10 cellular contexts compared by ENCODE assay signal in genomic region chr16:75105306-75106061, GRCh38. TPM values are rescaled to one million over a fixed set of nuclear protein-coding genes. Genes with fewer than 3 reads are reported as not detected.
DNase-seq lines count a peak whose midpoint lies in the region; ATAC-seq, FAIRE-seq and TF ChIP-seq lines count a peak whose summit lies in the region.
"Had no signal": no experiment of that assay in that cellular context is flagged by ENCODE, and none has a peak within 500 bp of the region (broad histone marks: within the 10 kb centered on the region; RNA-seq: fewer than 3 reads in every experiment).

No MANE protein-coding gene starts in this region.

- H3K36me3 Mint-ChIP-seq in T-cell = no peaks in the 10 kb centered on the region

- H3K9me2 ChIP-seq in GM23248 (ENCODE audit: insufficient read depth) = no peaks in the 10 kb centered on the region

- 55 to 61% methylated on average over 10 of the region's 10 CpGs for WGBS in GM23248 (ENCODE audit: low coverage in 1 of 2, low lambda C conversion rate in 2 of 2, missing lambda C conversion rate in 2 of 2), 2 experiments
- 29 to 42% methylated on average over 10 of the region's 10 CpGs for WGBS in heart right ventricle, 2 donors
- 53 to 76% methylated on average over 10 of the region's 10 CpGs for WGBS in sigmoid colon, 2 donors

- H3F3A ChIP-seq in GM23248 (ENCODE audit: insufficient read depth) = peaks cover 12% of the 10 kb centered on the region

- H3K4me1 Mint-ChIP-seq in T-cell = peaks cover 37 to 67% (median 50%) of the 10 kb centered on the region in 3 donors

- H3K9ac ChIP-seq in GM23248 = no peak overlapping the region

- FAIRE-seq in H54 (lab: Jason Lieb, UNC) (no peak), HTR-8/SVneo (lab: Jason Lieb, UNC) (no peak)
- FAIRE-seq: astrocyte had no signal

- no peak overlapping the region for H3K4me3 Mint-ChIP-seq in T-cell

- ATAC-seq in T-cell (replicated peaks in 1 of 4) = no peak
- ATAC-seq in heart right ventricle = peak; percentile 12 to 41 (median 33)
- ATAC-seq: Panc1 had no signal

- no peak overlapping the region for H3K4me2 ChIP-seq in GM23248 (ENCODE audit: unreplicated experiment)

- H3K4me3 ChIP-seq in GM23248 (no peak overlapping the region), heart right ventricle (no peak overlapping the region), sigmoid colon (no peak overlapping the region)

- peak; percentile 20 for DNase-seq in GM23248
- peak in 1 of 34 experiments; percentile 24 for DNase-seq in T-cell
- DNase-seq in heart right ventricle = peak; percentile 55 to 66
- peak; percentile 97 for DNase-seq in sigmoid colon
- no peak for DNase-seq in H54 (ENCODE audit: insufficient read length, low spot score)
- no peak for DNase-seq in DMS153 treated with DMSO at 0.1 percent for 48 hours (lab: John Stamatoyannopoulos, UW; ENCODE audit: unreplicated experiment)
- DNase-seq in COLO668 (lab: John Stamatoyannopoulos, UW; ENCODE audit: unreplicated experiment) = no peak
- DNase-seq in HTR-8/SVneo (ENCODE audit: insufficient read length, low spot score) = no peak

- CTCF ChIA-PET in T-cell (lab: Charles Lee) = interaction anchor here in 1 of 2 donors (0.5 to 0.6 kb wide), 2 partner anchors 96 to 412 kb away, joined by 3 read pairs; no protein-coding TSS in a partner anchor

- no peaks in the 10 kb centered on the region for H3K9me3 Mint-ChIP-seq in T-cell

- peak overlapping the region; percentile 44 to 65 for H3K27ac Mint-ChIP-seq in T-cell

- H3K27me3 ChIP-seq in GM23248 (replicated peaks; ENCODE audit: insufficient read depth) = no peaks in the 10 kb centered on the region
- H3K27me3 ChIP-seq in heart right ventricle = no peaks in the 10 kb centered on the region
- no peaks in the 10 kb centered on the region for H3K27me3 ChIP-seq in sigmoid colon

- no peaks in the 10 kb centered on the region for H4K20me1 ChIP-seq in GM23248 (ENCODE audit: insufficient read depth)

- no peak for TF ChIP-seq CTCF in heart right ventricle (IDR thresholded peaks at IDR 0.05)
- TF ChIP-seq CTCF in sigmoid colon (IDR thresholded peaks at IDR 0.05) = no peak

- TF ChIP-seq POLR2A in sigmoid colon (IDR thresholded peaks at IDR 0.05) (no peak), H54 (IDR thresholded peaks at IDR 0.05; ENCODE audit: low read depth, low read length) (no peak)

- H3K36me3 ChIP-seq in GM23248 (ENCODE audit: low read depth) = no peaks in the 10 kb centered on the region
- H3K36me3 ChIP-seq in heart right ventricle = peaks cover 0 to 15% (median 0%) of the 10 kb centered on the region in 9 donors
- H3K36me3 ChIP-seq in sigmoid colon = no peaks in the 10 kb centered on the region

- H3K79me2 ChIP-seq in GM23248 (ENCODE audit: insufficient read depth) = no peaks in the 10 kb centered on the region

- H3K27ac ChIP-seq in GM23248 = no peak overlapping the region
- peak overlapping the region; percentile 57 to 96 (median 84) for H3K27ac ChIP-seq in heart right ventricle
- H3K27ac ChIP-seq in sigmoid colon = peak overlapping the region; percentile 77 to 92 (median 88)

- intact Hi-C loops in heart right ventricle (cut with DNase I) = loop anchor here in 4 of 10 donors (5.0 to 10.0 kb wide), 2 partner anchors 43 to 51 kb away; no protein-coding TSS in a partner anchor
- intact Hi-C loops in sigmoid colon (cut with DNase I) = loop anchor here (2.0 to 10.0 kb wide), 2 partner anchors 45 to 61 kb away; no protein-coding TSS in a partner anchor

- no peaks in the 10 kb centered on the region for H3K27me3 Mint-ChIP-seq in T-cell

- peak in 3 of 4 donors; percentile 65 to 82 (median 77) for TF ChIP-seq EP300 in sigmoid colon (IDR thresholded peaks at IDR 0.05)

- in situ Hi-C loops in GM23248 (cut with MboI) = loop anchor here (5.0 kb wide), 1 partner anchor 103 kb away; no protein-coding TSS in a partner anchor

- H3K4me1 ChIP-seq in GM23248 (ENCODE audit: insufficient read depth) = peaks cover 23% of the 10 kb centered on the region
- H3K4me1 ChIP-seq in heart right ventricle = peaks cover 15 to 68% (median 62%) of the 10 kb centered on the region in 9 donors
- H3K4me1 ChIP-seq in sigmoid colon = peaks cover 0 to 86% (median 70%) of the 10 kb centered on the region in 4 donors

- no peak overlapping the region for H2AFZ ChIP-seq in GM23248

- POLR2A ChIA-PET in T-cell (lab: Charles Lee) = no interaction called here

- H3K9me3 ChIP-seq in GM23248 (ENCODE audit: low read depth) (no peaks in the 10 kb centered on the region), heart right ventricle (no peaks in the 10 kb centered on the region), sigmoid colon (no peaks in the 10 kb centered on the region)

RNA-seq across cellular contexts. Expression of gene LDHD, which starts 11.1 kb away (rescaled TPM):
- total RNA-seq in GM23248 (2014; rRNA removed; shearing (Covaris generic)) = 0.38 and 0.65 TPM in 2 replicates
- polyA plus RNA-seq in GM23248 (2016; fragmentation: Nextera tagmentation; extraction: Ambion mirVana) (0.81 and 1.1 TPM in 2 replicates), heart right ventricle (10 to 100 TPM; 60.7 to 69.5 TPM), sigmoid colon (100 to 1,000 TPM in 1 of 3 donors, 10 to 100 TPM in 2; 66.1 to 114 (median 78.0) TPM)
- total RNA-seq in T-cell (under 1 TPM in 3 of 5 donors, not detected in 2; 0.13 to 0.47 (median 0.26) TPM), heart right ventricle (100 to 1,000 TPM in 3 of 10 donors, 10 to 100 TPM in 7; 69.7 to 135 (median 94.9) TPM), sigmoid colon (1 to 10 TPM; 2.5 to 7.6 (median 7.3) TPM)
- total RNA-seq: astrocyte had no signal

RNA-seq across cellular contexts. Expression of gene ZFP1, which starts 42.8 kb away (rescaled TPM):
- 4.4 and 7.8 TPM in 2 replicates for total RNA-seq in GM23248 (2014; rRNA removed; shearing (Covaris generic))
- polyA plus RNA-seq in GM23248 (2016; fragmentation: Nextera tagmentation; extraction: Ambion mirVana) = 5.2 and 6.8 TPM in 2 replicates
- 10 to 100 TPM; 10.1 to 15.6 (median 14.4) TPM for total RNA-seq in T-cell
- 10 to 100 TPM in 2 of 10 donors, 1 to 10 TPM in 8; 4.2 to 11.5 (median 7.0) TPM for total RNA-seq in heart right ventricle
- 1 to 10 TPM; 3.0 to 4.7 TPM for polyA plus RNA-seq in heart right ventricle
- 10 to 100 TPM in 3 of 4 donors, 1 to 10 TPM in 1; 9.2 to 17.5 (median 15.4) TPM for total RNA-seq in sigmoid colon
- polyA plus RNA-seq in sigmoid colon = 1 to 10 TPM in 2 of 3 donors, under 1 TPM in 1; 0.60 to 4.0 (median 2.3) TPM

Comparison
In these comparisons a context has a peak if more than half of its experiments do, and no peak if none do; other contexts are left out.
1. DNase-seq: peak in GM23248 (single experiment), heart right ventricle (2 of 2) and sigmoid colon (single experiment); none in H54 (single experiment), DMS153 treated with DMSO at 0.1 percent for 48 hours (single experiment), COLO668 (single experiment) and HTR-8/SVneo (single experiment).
2. ATAC-seq: peak in heart right ventricle (8 of 8); none in T-cell (0 of 4).
3. RNA of gene LDHD, which starts 11.1 kb away (total RNA-seq): 69.7 to 135 TPM in heart right ventricle; 2.5 to 7.6 TPM in sigmoid colon, 0.38 to 0.65 TPM in GM23248 and 0.13 to 0.47 TPM in T-cell; every median in the first group is over 4 times any median in the second.